Comparison of ENCODE assay signal across 1 cellular context in genomic region chr7:2402687-2403013, GRCh38.
A peak's percentile ranks its signal among the peaks of the same experiment; 100 is the strongest.
TF ChIP-seq lines count a peak whose summit lies in the region.

No MANE protein-coding gene starts in this region.

TF ChIP-seq in K562, 482 proteins besides CTCF, POLR2A, EP300 and RAD21 (continued from another document):
- no peak for TF ChIP-seq CHD1 (IDR thresholded peaks at IDR 0.05; ENCODE audit: low read length)
- TF ChIP-seq NFATC3 (IDR thresholded peaks at IDR 0.05) = no peak
- TF ChIP-seq TFE3 (CRISPR knock-in tag; IDR thresholded peaks at IDR 0.05) = no peak
- no peak for TF ChIP-seq DDX20 (tag; IDR thresholded peaks at IDR 0.05; ENCODE audit: low read depth)
- TF ChIP-seq ZNF140 (CRISPR knock-in tag; IDR thresholded peaks at IDR 0.05) = no peak
- no peak for TF ChIP-seq POLR3G (IDR thresholded peaks at IDR 0.05; ENCODE audit: extremely low read depth, insufficient read length, insufficient replicate concordance)
- no peak for TF ChIP-seq SMAD4 (CRISPR knock-in tag; conservative IDR thresholded peaks at IDR 0.05)
- TF ChIP-seq CHAMP1 (IDR thresholded peaks at IDR 0.05) = no peak
- no peak for TF ChIP-seq GTF3C2 (IDR thresholded peaks at IDR 0.05; ENCODE audit: borderline replicate concordance, extremely low read depth, insufficient read length)
- 0 out of 2 replicates have a peak, but pooled peaks have one; percentile 19 for TF ChIP-seq ATF6 (CRISPR knock-in tag; IDR thresholded peaks at IDR 0.05)
